1 cellular context compared by ENCODE assay signal in the genomic region with DNA sequence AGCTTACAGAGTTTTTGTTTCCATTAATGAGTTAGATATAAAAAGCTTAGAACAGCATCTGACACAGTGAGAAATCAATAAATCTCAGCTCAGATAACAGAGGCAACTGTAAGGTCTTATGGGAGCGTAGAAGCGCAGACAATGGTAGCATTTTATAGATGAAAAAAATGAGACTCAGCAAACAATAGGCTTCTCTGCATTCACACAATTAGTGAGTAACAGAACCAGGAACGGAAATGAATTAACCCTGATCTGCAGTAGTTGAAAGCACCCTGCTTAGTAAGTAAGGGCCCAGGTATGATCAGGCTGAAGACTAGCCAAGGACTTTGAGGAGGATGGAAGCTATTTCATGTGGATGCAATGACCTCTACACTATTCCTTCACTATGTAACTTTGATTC.
TF ChIP-seq lines count a peak whose summit lies in the region.

No MANE protein-coding gene starts in this region.

TF ChIP-seq in WTC11, 78 proteins besides CTCF, POLR2A, EP300 and RAD21 (continued from another document):
- TF ChIP-seq, protein P1, sequence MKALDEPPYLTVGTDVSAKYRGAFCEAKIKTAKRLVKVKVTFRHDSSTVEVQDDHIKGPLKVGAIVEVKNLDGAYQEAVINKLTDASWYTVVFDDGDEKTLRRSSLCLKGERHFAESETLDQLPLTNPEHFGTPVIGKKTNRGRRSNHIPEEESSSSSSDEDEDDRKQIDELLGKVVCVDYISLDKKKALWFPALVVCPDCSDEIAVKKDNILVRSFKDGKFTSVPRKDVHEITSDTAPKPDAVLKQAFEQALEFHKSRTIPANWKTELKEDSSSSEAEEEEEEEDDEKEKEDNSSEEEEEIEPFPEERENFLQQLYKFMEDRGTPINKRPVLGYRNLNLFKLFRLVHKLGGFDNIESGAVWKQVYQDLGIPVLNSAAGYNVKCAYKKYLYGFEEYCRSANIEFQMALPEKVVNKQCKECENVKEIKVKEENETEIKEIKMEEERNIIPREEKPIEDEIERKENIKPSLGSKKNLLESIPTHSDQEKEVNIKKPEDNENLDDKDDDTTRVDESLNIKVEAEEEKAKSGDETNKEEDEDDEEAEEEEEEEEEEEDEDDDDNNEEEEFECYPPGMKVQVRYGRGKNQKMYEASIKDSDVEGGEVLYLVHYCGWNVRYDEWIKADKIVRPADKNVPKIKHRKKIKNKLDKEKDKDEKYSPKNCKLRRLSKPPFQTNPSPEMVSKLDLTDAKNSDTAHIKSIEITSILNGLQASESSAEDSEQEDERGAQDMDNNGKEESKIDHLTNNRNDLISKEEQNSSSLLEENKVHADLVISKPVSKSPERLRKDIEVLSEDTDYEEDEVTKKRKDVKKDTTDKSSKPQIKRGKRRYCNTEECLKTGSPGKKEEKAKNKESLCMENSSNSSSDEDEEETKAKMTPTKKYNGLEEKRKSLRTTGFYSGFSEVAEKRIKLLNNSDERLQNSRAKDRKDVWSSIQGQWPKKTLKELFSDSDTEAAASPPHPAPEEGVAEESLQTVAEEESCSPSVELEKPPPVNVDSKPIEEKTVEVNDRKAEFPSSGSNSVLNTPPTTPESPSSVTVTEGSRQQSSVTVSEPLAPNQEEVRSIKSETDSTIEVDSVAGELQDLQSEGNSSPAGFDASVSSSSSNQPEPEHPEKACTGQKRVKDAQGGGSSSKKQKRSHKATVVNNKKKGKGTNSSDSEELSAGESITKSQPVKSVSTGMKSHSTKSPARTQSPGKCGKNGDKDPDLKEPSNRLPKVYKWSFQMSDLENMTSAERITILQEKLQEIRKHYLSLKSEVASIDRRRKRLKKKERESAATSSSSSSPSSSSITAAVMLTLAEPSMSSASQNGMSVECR (CRISPR knock-in tag; IDR thresholded peaks at IDR 0.05; ENCODE audit: borderline replicate concordance): no peak
- no peak for TF ChIP-seq ZNF263 (CRISPR knock-in tag; IDR thresholded peaks at IDR 0.05; ENCODE audit: low read depth)
